1 cellular context compared by ENCODE assay signal in the genomic region with DNA sequence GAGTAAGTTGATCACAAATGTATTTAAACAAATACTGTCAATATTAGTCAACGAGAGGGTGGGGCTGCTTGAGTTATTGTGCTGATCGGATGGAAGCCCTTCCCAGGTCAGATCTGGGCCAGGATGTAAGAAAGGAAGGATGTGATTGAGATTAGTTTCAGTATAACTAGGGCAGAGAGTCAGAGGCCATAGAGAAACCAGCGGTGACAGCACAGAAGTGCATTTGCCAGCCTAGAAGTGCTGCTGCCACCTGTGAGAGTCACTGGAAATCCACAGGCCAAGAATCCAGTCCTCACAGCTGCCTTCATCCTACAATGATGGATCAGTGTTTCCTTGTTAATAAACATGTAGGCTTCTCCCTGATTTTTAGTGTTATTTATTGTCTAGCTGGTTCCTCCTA.
TF ChIP-seq lines count a peak whose summit lies in the region.

No MANE protein-coding gene starts in this region.

TF ChIP-seq in GM12878, 131 proteins besides CTCF, POLR2A, EP300 and RAD21:
- TF ChIP-seq, protein P1, sequence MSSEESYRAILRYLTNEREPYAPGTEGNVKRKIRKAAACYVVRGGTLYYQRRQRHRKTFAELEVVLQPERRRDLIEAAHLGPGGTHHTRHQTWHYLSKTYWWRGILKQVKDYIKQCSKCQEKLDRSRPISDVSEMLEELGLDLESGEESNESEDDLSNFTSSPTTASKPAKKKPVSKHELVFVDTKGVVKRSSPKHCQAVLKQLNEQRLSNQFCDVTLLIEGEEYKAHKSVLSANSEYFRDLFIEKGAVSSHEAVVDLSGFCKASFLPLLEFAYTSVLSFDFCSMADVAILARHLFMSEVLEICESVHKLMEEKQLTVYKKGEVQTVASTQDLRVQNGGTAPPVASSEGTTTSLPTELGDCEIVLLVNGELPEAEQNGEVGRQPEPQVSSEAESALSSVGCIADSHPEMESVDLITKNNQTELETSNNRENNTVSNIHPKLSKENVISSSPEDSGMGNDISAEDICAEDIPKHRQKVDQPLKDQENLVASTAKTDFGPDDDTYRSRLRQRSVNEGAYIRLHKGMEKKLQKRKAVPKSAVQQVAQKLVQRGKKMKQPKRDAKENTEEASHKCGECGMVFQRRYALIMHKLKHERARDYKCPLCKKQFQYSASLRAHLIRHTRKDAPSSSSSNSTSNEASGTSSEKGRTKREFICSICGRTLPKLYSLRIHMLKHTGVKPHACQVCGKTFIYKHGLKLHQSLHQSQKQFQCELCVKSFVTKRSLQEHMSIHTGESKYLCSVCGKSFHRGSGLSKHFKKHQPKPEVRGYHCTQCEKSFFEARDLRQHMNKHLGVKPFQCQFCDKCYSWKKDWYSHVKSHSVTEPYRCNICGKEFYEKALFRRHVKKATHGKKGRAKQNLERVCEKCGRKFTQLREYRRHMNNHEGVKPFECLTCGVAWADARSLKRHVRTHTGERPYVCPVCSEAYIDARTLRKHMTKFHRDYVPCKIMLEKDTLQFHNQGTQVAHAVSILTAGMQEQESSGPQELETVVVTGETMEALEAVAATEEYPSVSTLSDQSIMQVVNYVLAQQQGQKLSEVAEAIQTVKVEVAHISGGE (CRISPR knock-in tag; IDR thresholded peaks at IDR 0.05): no peak
- TF ChIP-seq STAT3 (IDR thresholded peaks at IDR 0.05; ENCODE audit: low read depth, low read length) (no peak), TCF7 (IDR thresholded peaks at IDR 0.05; ENCODE audit: borderline replicate concordance) (peak; percentile 3; the same call in 1 of the 2 replicates), BMI1 (IDR thresholded peaks at IDR 0.05; ENCODE audit: borderline replicate concordance) (no peak), YY1 (IDR thresholded peaks at IDR 0.05; ENCODE audit: low read depth, low read length) (no peak), ETV6 (conservative IDR thresholded peaks at IDR 0.05 in 1 of 2, IDR thresholded peaks at IDR 0.05 in 1 of 2; ENCODE audit: borderline replicate concordance in 1 of 2, low read depth in 1 of 2) (peak in 1 of 2 experiments; percentile 70; a peak in 2 of 4 replicates), NR2F1 (conservative IDR thresholded peaks at IDR 0.05) (no peak)
- TF ChIP-seq, protein P2, sequence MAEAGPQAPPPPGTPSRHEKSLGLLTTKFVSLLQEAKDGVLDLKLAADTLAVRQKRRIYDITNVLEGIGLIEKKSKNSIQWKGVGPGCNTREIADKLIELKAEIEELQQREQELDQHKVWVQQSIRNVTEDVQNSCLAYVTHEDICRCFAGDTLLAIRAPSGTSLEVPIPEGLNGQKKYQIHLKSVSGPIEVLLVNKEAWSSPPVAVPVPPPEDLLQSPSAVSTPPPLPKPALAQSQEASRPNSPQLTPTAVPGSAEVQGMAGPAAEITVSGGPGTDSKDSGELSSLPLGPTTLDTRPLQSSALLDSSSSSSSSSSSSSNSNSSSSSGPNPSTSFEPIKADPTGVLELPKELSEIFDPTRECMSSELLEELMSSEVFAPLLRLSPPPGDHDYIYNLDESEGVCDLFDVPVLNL (IDR thresholded peaks at IDR 0.05; ENCODE audit: low read depth, low read length): no peak
- TF ChIP-seq, protein P3, sequence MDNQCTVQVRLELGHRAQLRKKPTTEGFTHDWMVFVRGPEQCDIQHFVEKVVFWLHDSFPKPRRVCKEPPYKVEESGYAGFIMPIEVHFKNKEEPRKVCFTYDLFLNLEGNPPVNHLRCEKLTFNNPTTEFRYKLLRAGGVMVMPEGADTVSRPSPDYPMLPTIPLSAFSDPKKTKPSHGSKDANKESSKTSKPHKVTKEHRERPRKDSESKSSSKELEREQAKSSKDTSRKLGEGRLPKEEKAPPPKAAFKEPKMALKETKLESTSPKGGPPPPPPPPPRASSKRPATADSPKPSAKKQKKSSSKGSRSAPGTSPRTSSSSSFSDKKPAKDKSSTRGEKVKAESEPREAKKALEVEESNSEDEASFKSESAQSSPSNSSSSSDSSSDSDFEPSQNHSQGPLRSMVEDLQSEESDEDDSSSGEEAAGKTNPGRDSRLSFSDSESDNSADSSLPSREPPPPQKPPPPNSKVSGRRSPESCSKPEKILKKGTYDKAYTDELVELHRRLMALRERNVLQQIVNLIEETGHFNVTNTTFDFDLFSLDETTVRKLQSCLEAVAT (IDR thresholded peaks at IDR 0.05): no peak
- TF ChIP-seq, protein P4, sequence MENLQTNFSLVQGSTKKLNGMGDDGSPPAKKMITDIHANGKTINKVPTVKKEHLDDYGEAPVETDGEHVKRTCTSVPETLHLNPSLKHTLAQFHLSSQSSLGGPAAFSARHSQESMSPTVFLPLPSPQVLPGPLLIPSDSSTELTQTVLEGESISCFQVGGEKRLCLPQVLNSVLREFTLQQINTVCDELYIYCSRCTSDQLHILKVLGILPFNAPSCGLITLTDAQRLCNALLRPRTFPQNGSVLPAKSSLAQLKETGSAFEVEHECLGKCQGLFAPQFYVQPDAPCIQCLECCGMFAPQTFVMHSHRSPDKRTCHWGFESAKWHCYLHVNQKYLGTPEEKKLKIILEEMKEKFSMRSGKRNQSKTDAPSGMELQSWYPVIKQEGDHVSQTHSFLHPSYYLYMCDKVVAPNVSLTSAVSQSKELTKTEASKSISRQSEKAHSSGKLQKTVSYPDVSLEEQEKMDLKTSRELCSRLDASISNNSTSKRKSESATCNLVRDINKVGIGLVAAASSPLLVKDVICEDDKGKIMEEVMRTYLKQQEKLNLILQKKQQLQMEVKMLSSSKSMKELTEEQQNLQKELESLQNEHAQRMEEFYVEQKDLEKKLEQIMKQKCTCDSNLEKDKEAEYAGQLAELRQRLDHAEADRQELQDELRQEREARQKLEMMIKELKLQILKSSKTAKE (IDR thresholded peaks at IDR 0.05; ENCODE audit: low read depth, poor library complexity, severe bottlenecking): no peak
TF ChIP-seq in GM12878: peak in this region for 2.
